ENCODE assay signal across 22 cellular contexts in the genomic region with DNA sequence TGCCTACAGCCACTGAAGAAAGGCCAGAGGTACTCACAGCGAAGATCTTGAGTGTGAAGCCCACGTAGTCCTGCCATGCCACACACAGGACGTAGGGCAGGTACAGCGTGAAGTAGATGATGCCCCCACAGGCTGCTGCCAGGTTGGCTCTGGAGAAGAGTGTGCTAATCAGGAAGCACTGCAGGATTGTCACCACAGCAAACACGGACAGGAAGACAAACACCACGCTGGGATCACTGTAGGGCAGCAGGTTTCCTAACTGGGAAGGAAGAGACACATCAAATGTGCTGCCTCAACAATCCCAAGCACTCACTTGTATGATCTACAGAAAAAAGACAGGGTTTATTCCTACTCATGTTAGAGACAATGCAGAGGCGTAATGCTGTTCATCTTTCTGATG.
"Had no signal": no experiment of that assay in that cellular context is flagged by ENCODE, and none has a peak within 500 bp of the region (broad histone marks: within the 10 kb centered on the region; RNA-seq: fewer than 3 reads in every experiment).

No MANE protein-coding gene starts in this region.

- H3K36me3 Mint-ChIP-seq: activated CD8-positive, alpha-beta memory T cell treated with anti-CD3 and anti-CD28 coated beads, Interleukin-2, amount 10 ng/mL, durations not matched to agents 7 days and 5 days; activated naive CD4-positive, alpha-beta T cell treated with anti-CD3 and anti-CD28 coated beads, Interleukin-2, amount 10 ng/mL, durations not matched to agents 7 days and 5 days; immature natural killer cell had no signal

- H3K9me3 Mint-ChIP-seq: activated CD4-positive, alpha-beta T cell treated with anti-CD3 and anti-CD28 coated beads, Interleukin-2, amount 10 ng/mL, durations not matched to agents 7 days and 5 days; activated CD8-positive, alpha-beta T cell treated with anti-CD3 and anti-CD28 coated beads for 36 hours; activated naive CD4-positive, alpha-beta T cell treated with anti-CD3 and anti-CD28 coated beads, Interleukin-2, amount 10 ng/mL, durations not matched to agents 7 days and 5 days; immature natural killer cell; naive B cell; T-cell; T-helper 2 cell treated with Interferon-gamma antibody and Interleukin-4, amounts not matched to agents 5 μg/mL and 100 μg/mL, for 36 hours had no signal

- H3K4me1 Mint-ChIP-seq: immature natural killer cell, T-cell had no signal

- DNase-seq: activated CD4-positive, alpha-beta T cell treated with anti-CD3 and anti-CD28 coated beads, Interleukin-2, amount 10 ng/mL, durations not matched to agents 7 days and 5 days; activated CD4-positive, CD25-positive, alpha-beta regulatory T cell treated with anti-CD3 and anti-CD28 coated beads, Interleukin-2, amount 50 U/mL, for 72 hours; activated CD8-positive, alpha-beta memory T cell treated with anti-CD3 and anti-CD28 coated beads, Interleukin-2, amount 10 ng/mL, durations not matched to agents 7 days and 5 days; activated CD8-positive, alpha-beta T cell treated with anti-CD3 and anti-CD28 coated beads for 36 hours; activated effector memory CD4-positive, alpha-beta T cell treated with anti-CD3 and anti-CD28 coated beads, Interleukin-2, amount 50 U/mL, for 16 hours; activated naive CD4-positive, alpha-beta T cell treated with anti-CD3 and anti-CD28 coated beads, Interleukin-2, amount 10 ng/mL, durations not matched to agents 7 days and 5 days; activated T-cell treated with anti-CD3 and anti-CD28 coated beads for 4 hours; anterior cingulate cortex; brain microvascular endothelial cell; central memory CD4-positive, alpha-beta T cell; foreskin fibroblast; immature natural killer cell; mesenchymal stem cell; naive B cell; nucleus accumbens; spleen; stimulated activated CD4-positive, alpha-beta T cell treated with anti-CD3 and anti-CD28 coated beads, Interleukin-4, amount 100 ng/mL, for 1 hour; stimulated activated naive CD4-positive, alpha-beta T cell treated with Interleukin-2 at 50 U/mL for 16 hours; T-cell; upper lobe of right lung; WERI-Rb-1 had no signal

- H3K4me3 Mint-ChIP-seq: activated CD4-positive, alpha-beta T cell treated with anti-CD3 and anti-CD28 coated beads, Interleukin-2, amount 10 ng/mL, durations not matched to agents 7 days and 5 days; activated CD8-positive, alpha-beta memory T cell treated with anti-CD3 and anti-CD28 coated beads, Interleukin-2, amount 10 ng/mL, durations not matched to agents 7 days and 5 days; activated CD8-positive, alpha-beta T cell treated with anti-CD3 and anti-CD28 coated beads for 36 hours; activated naive CD4-positive, alpha-beta T cell treated with anti-CD3 and anti-CD28 coated beads, Interleukin-2, amount 10 ng/mL, durations not matched to agents 7 days and 5 days; immature natural killer cell; naive B cell; T-cell; T-helper 2 cell treated with Interferon-gamma antibody and Interleukin-4, amounts not matched to agents 5 μg/mL and 100 μg/mL, for 36 hours had no signal

- ATAC-seq: activated CD8-positive, alpha-beta memory T cell treated with anti-CD3 and anti-CD28 coated beads, Interleukin-2, amount 10 ng/mL, durations not matched to agents 7 days and 5 days; activated CD8-positive, alpha-beta T cell treated with anti-CD3 and anti-CD28 coated beads for 36 hours; T-cell; upper lobe of right lung had no signal

- H3K27ac Mint-ChIP-seq: activated CD4-positive, alpha-beta T cell treated with anti-CD3 and anti-CD28 coated beads, Interleukin-2, amount 10 ng/mL, durations not matched to agents 7 days and 5 days; activated CD8-positive, alpha-beta memory T cell treated with anti-CD3 and anti-CD28 coated beads, Interleukin-2, amount 10 ng/mL, durations not matched to agents 7 days and 5 days; activated CD8-positive, alpha-beta T cell treated with anti-CD3 and anti-CD28 coated beads for 36 hours; activated naive CD4-positive, alpha-beta T cell treated with anti-CD3 and anti-CD28 coated beads, Interleukin-2, amount 10 ng/mL, durations not matched to agents 7 days and 5 days; T-cell; T-helper 2 cell treated with Interferon-gamma antibody and Interleukin-4, amounts not matched to agents 5 μg/mL and 100 μg/mL, for 36 hours had no signal

- H3K27me3 Mint-ChIP-seq: activated CD4-positive, alpha-beta T cell treated with anti-CD3 and anti-CD28 coated beads, Interleukin-2, amount 10 ng/mL, durations not matched to agents 7 days and 5 days; activated CD8-positive, alpha-beta memory T cell treated with anti-CD3 and anti-CD28 coated beads, Interleukin-2, amount 10 ng/mL, durations not matched to agents 7 days and 5 days; activated CD8-positive, alpha-beta T cell treated with anti-CD3 and anti-CD28 coated beads for 36 hours; activated naive CD4-positive, alpha-beta T cell treated with anti-CD3 and anti-CD28 coated beads, Interleukin-2, amount 10 ng/mL, durations not matched to agents 7 days and 5 days; naive B cell; T-cell had no signal
